In genomic region chr10:79166741-79167140, GRCh38 we compare ENCODE assay signal across 14 cellular contexts.
"Had no signal": no experiment of that assay in that cellular context is flagged by ENCODE, and none has a peak within 500 bp of the region (broad histone marks: within the 10 kb centered on the region; RNA-seq: fewer than 3 reads in every experiment).

No MANE protein-coding gene starts in this region.

- H3K27ac ChIP-seq: left lung, neural progenitor cell, ovary had no signal

- DNase-seq: activated CD4-positive, alpha-beta T cell treated with anti-CD3 and anti-CD28 coated beads for 4 hours; activated CD8-positive, alpha-beta memory T cell treated with anti-CD3 and anti-CD28 coated beads, Interleukin-2, amount 50 U/mL, for 48 hours; activated CD8-positive, alpha-beta T cell treated with anti-CD3 and anti-CD28 coated beads, Interleukin-2, amount 10 ng/mL, durations not matched to agents 7 days and 5 days; activated naive CD4-positive, alpha-beta T cell; aorta; dermis blood vessel endothelial cell; ovary; retina; stimulated activated CD4-positive, alpha-beta T cell treated with anti-CD3 and anti-CD28 coated beads, Interleukin-1b, Interleukin-23, amount 100 ng/mL, for 48 hours; trophoblast cell had no signal

- H3K4me3 ChIP-seq: left lung, neural progenitor cell, ovary, smooth muscle cell had no signal

- H3K9me3 ChIP-seq: left lung, ovary had no signal

- ATAC-seq: activated CD8-positive, alpha-beta T cell treated with anti-CD3 and anti-CD28 coated beads, Interleukin-2, amount 10 ng/mL, durations not matched to agents 7 days and 5 days; left lung; stimulated activated memory B cell treated with anti-CD40 and anti-IgM and Interleukin-4, amounts not matched to agents 10 μg/mL and 1 μg/mL and 100 μg/mL, for 72 hours had no signal

- H3K36me3 ChIP-seq: neural progenitor cell, ovary had no signal

- H3K27me3 ChIP-seq: left lung, neural progenitor cell, ovary had no signal
